In the genomic region with DNA sequence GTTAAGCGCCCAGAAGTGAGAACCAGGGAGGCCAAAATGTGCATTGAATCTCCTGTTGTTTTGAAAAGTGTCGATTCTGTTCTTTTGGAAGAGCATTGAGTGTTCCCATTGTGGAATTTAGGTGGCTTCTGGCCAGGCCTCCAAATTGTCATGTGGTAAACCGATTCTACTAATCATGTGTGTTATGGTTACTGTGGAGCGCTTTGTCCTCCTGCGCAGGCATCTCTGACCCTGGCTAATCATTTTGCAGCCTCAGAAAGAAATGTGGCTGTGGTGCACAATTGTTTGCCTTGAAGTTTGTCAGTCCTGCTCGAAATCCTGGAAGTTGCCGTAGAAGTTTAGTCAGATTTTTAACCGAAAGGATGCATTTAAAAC, we compare ENCODE assay signal across 26 cellular contexts.
A peak's percentile ranks its signal among the peaks of the same experiment; 100 is the strongest.
DNase-seq lines count a peak whose midpoint lies in the region; ATAC-seq and TF ChIP-seq lines count a peak whose summit lies in the region.
"Had no signal": no experiment of that assay in that cellular context is flagged by ENCODE, and none has a peak within 500 bp of the region (broad histone marks: within the 10 kb centered on the region; RNA-seq: fewer than 3 reads in every experiment).

No MANE protein-coding gene starts in this region.

- peak overlapping the region; percentile 13 to 72 for H3K27ac ChIP-seq in ovary
- H3K27ac ChIP-seq: left lung, Peyer's patch, sigmoid colon, SJSA1, transverse colon had no signal

- H3K27ac Mint-ChIP-seq in activated naive CD8-positive, alpha-beta T cell treated with anti-CD3 and anti-CD28 coated beads for 36 hours = no peak overlapping the region
- H3K27ac Mint-ChIP-seq: activated CD8-positive, alpha-beta T cell treated with anti-CD3 and anti-CD28 coated beads, Interleukin-2, amount 10 ng/mL, durations not matched to agents 7 days and 5 days; immature natural killer cell; mesothelial cell of epicardium; natural killer cell treated with Interleukin-12 subunit alpha and Interleukin-12 subunit beta and Interleukin-15 and Interleukin-18, amount 100 ng/mL, for 72 hours had no signal

- no peaks in the 10 kb centered on the region for H3K27me3 ChIP-seq in ovary
- H3K27me3 ChIP-seq: left lung, Peyer's patch, sigmoid colon, SJSA1, transverse colon had no signal

- WGBS in ovary, 3 donors = 10 to 22% (median 12%) methylated on average over 8 of the region's 8 CpGs

- peaks cover 6% of the 10 kb centered on the region for H3K4me1 Mint-ChIP-seq in activated naive CD8-positive, alpha-beta T cell treated with anti-CD3 and anti-CD28 coated beads for 36 hours
- H3K4me1 Mint-ChIP-seq: immature natural killer cell, mesothelial cell of epicardium had no signal

- H3K36me3 ChIP-seq in ovary = no peaks in the 10 kb centered on the region
- H3K36me3 ChIP-seq: sigmoid colon, transverse colon had no signal

- H3K4me1 ChIP-seq in ovary (ENCODE audit: insufficient read depth) = peaks cover 6% of the 10 kb centered on the region
- H3K4me1 ChIP-seq: Caco-2, left lung, Peyer's patch, sigmoid colon, transverse colon had no signal

- no peaks in the 10 kb centered on the region for H3K9me3 ChIP-seq in ovary
- H3K9me3 ChIP-seq: Caco-2, Peyer's patch, SJSA1, transverse colon had no signal

- peaks cover 41% of the 10 kb centered on the region for H3K36me3 Mint-ChIP-seq in activated naive CD8-positive, alpha-beta T cell treated with anti-CD3 and anti-CD28 coated beads for 36 hours
- H3K36me3 Mint-ChIP-seq: immature natural killer cell; natural killer cell treated with Interleukin-12 subunit alpha and Interleukin-12 subunit beta and Interleukin-15 and Interleukin-18, amount 100 ng/mL, for 72 hours had no signal

- no peak overlapping the region for H3K4me3 ChIP-seq in astrocyte of the cerebellum (ENCODE audit: low read depth, low read length)
- H3K4me3 ChIP-seq in ovary = no peak overlapping the region
- H3K4me3 ChIP-seq: left lung, Peyer's patch, sigmoid colon, SJSA1, transverse colon had no signal

- ATAC-seq in GM18520 (IDR thresholded peaks at IDR 0.05; ENCODE audit: unreplicated experiment) (no peak), HG03469 (IDR thresholded peaks at IDR 0.05; ENCODE audit: unreplicated experiment) (no peak)
- ATAC-seq: activated CD8-positive, alpha-beta T cell treated with anti-CD3 and anti-CD28 coated beads, Interleukin-2, amount 10 ng/mL, durations not matched to agents 7 days and 5 days; left lung; natural killer cell treated with Interleukin-12 subunit alpha and Interleukin-12 subunit beta and Interleukin-15 and Interleukin-18, amount 100 ng/mL, for 72 hours; stimulated activated naive CD8-positive, alpha-beta T cell treated with anti-CD3 and anti-CD28 coated beads, Interleukin-15, Interleukin-2, amounts not matched to agents 100 U/mL and 50 U/mL, for 24 hours had no signal

- in situ Hi-C loops in astrocyte of the cerebellum (cut with HindIII; ENCODE audit: low sequenced_read_pairs) = no loop called here

- no peak for TF ChIP-seq CTCF in astrocyte of the cerebellum (IDR thresholded peaks at IDR 0.05; ENCODE audit: low read depth, low read length, missing control alignments)
- TF ChIP-seq CTCF in ovary (IDR thresholded peaks at IDR 0.05) = no peak

- intact Hi-C loops in ovary (cut with DNase I) = no loop called here

- H3K27me3 Mint-ChIP-seq in activated naive CD8-positive, alpha-beta T cell treated with anti-CD3 and anti-CD28 coated beads for 36 hours = no peaks in the 10 kb centered on the region

- no peak for TF ChIP-seq EP300 in ovary (IDR thresholded peaks at IDR 0.05)

- DNase-seq in AG08396 (ENCODE audit: low spot score) (peak; percentile 21), astrocyte of the cerebellum (ENCODE audit: low read depth) (peak; percentile 76), globus pallidus (ENCODE audit: low spot score) (peak; percentile 81), ovary (peak; percentile 62 to 86 (median 73)), ureter (ENCODE audit: low spot score) (no peak)
- DNase-seq in activated naive CD8-positive, alpha-beta T cell treated with anti-CD3 and anti-CD28 coated beads for 36 hours = no peak
- DNase-seq: activated CD4-positive, CD25-positive, alpha-beta regulatory T cell treated with anti-CD3 and anti-CD28 coated beads, Interleukin-2, amount 50 U/mL, for 72 hours; activated CD8-positive, alpha-beta T cell treated with anti-CD3 and anti-CD28 coated beads, Interleukin-2, amount 10 ng/mL, durations not matched to agents 7 days and 5 days; activated effector memory CD4-positive, alpha-beta T cell treated with anti-CD3 and anti-CD28 coated beads, Interleukin-2, amount 50 U/mL, for 16 hours; activated T-cell treated with anti-CD3 and anti-CD28 coated beads for 4 hours; Caco-2; DND-41; H7; immature natural killer cell; left lung; MV-4-11; NCI-H526; Peyer's patch; sigmoid colon; stimulated activated naive CD8-positive, alpha-beta T cell treated with anti-CD3 and anti-CD28 coated beads, Interleukin-15, Interleukin-2, amounts not matched to agents 100 U/mL and 50 U/mL, for 24 hours; transverse colon had no signal

- TF ChIP-seq POLR2A in ovary (IDR thresholded peaks at IDR 0.05) = no peak

- H3K4me3 Mint-ChIP-seq in activated naive CD8-positive, alpha-beta T cell treated with anti-CD3 and anti-CD28 coated beads for 36 hours = no peak overlapping the region
- H3K4me3 Mint-ChIP-seq: activated CD8-positive, alpha-beta T cell treated with anti-CD3 and anti-CD28 coated beads, Interleukin-2, amount 10 ng/mL, durations not matched to agents 7 days and 5 days; immature natural killer cell; mesothelial cell of epicardium; natural killer cell treated with Interleukin-12 subunit alpha and Interleukin-12 subunit beta and Interleukin-15 and Interleukin-18, amount 100 ng/mL, for 72 hours had no signal

- peaks cover 3% of the 10 kb centered on the region for H3K9me3 Mint-ChIP-seq in activated naive CD8-positive, alpha-beta T cell treated with anti-CD3 and anti-CD28 coated beads for 36 hours
- H3K9me3 Mint-ChIP-seq: natural killer cell treated with Interleukin-12 subunit alpha and Interleukin-12 subunit beta and Interleukin-15 and Interleukin-18, amount 100 ng/mL, for 72 hours had no signal

Comparison
In these comparisons a context has a peak if more than half of its experiments do, and no peak if none do; other contexts are left out.
1. DNase-seq: peak in AG08396 (single experiment), astrocyte of the cerebellum (single experiment), globus pallidus (single experiment) and ovary (5 of 5); none in activated naive CD8-positive, alpha-beta T cell treated with anti-CD3 and anti-CD28 coated beads for 36 hours (single experiment) and ureter (single experiment).